8 cellular contexts compared by ENCODE assay signal in genomic region chr10:451021-451471, GRCh38.
A peak's percentile ranks its signal among the peaks of the same experiment; 100 is the strongest.
DNase-seq lines count a peak whose midpoint lies in the region; ATAC-seq lines count a peak whose summit lies in the region.

No MANE protein-coding gene starts in this region.

- peak; percentile 54 for DNase-seq in activated CD4-positive, CD25-positive, alpha-beta regulatory T cell treated with anti-CD3 and anti-CD28 coated beads, Interleukin-2, amount 50 U/mL, for 72 hours
- DNase-seq in germinal center (ENCODE audit: low spot score) (peak; percentile 41), SIG-M5 treated with dmso at 0.1 percent for 504 hours (lab: John Stamatoyannopoulos, UW; ENCODE audit: unreplicated experiment) (no peak), superior temporal gyrus (ENCODE audit: extremely low spot score) (no peak), NCI-H1436 (lab: John Stamatoyannopoulos, UW) (no peak)
- DNase-seq in stimulated activated CD8-positive, alpha-beta memory T cell treated with anti-CD3 and anti-CD28 coated beads, Interleukin-4, amount 100 ng/mL, for 4 hours (ENCODE audit: low read depth in 2 of 2, low spot score in 1 of 2): peak; percentile 22 to 30

- ATAC-seq in GM18868 (IDR thresholded peaks at IDR 0.05; ENCODE audit: unreplicated experiment) (peak; percentile 99), HG03097 (IDR thresholded peaks at IDR 0.05; ENCODE audit: low FRiP score, unreplicated experiment) (peak; percentile 86)

Comparison
In these comparisons a context has a peak if more than half of its experiments do, and no peak if none do; other contexts are left out.
1. DNase-seq: peak in activated CD4-positive, CD25-positive, alpha-beta regulatory T cell treated with anti-CD3 and anti-CD28 coated beads, Interleukin-2, amount 50 U/mL, for 72 hours (single experiment), germinal center (single experiment) and stimulated activated CD8-positive, alpha-beta memory T cell treated with anti-CD3 and anti-CD28 coated beads, Interleukin-4, amount 100 ng/mL, for 4 hours (2 of 2); none in SIG-M5 treated with dmso at 0.1 percent for 504 hours (single experiment), superior temporal gyrus (single experiment) and NCI-H1436 (single experiment).